In the genomic region with DNA sequence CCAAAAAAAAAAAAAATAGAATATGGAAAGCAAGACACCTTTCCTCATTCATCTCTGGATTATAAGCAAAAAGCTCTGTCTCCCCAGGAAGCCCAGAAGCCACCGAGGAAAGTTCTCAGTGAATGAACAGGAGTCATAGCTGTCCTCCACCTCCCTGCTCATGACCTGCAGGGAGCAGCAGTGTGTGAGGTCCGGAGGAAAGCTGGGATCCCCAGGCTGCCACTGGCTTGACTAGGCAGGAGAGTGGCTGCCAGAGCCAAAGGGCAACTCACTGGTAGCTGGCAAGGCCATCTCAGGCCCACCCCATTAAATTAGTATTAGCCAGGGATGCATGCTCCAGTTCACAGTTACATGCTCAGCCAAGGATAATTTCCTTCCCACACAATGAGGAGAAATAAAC, we compare ENCODE assay signal across 18 cellular contexts.
DNase-seq lines count a peak whose midpoint lies in the region; ATAC-seq and TF ChIP-seq lines count a peak whose summit lies in the region.
"Had no signal": no experiment of that assay in that cellular context is flagged by ENCODE, and none has a peak within 500 bp of the region (broad histone marks: within the 10 kb centered on the region; RNA-seq: fewer than 3 reads in every experiment).

No MANE protein-coding gene starts in this region.

- DNase-seq in Ammon's horn (ENCODE audit: low spot score) (peak; percentile 4), HT-29 (ENCODE audit: low spot score) (peak; percentile 16), cardiac fibroblast (ENCODE audit: low read depth in 2 of 2) (no peak), mucosa of descending colon (no peak), HEK293T (ENCODE audit: extremely low spot score) (no peak)
- DNase-seq: activated T-cell treated with anti-CD3 and anti-CD28 coated beads, Interleukin-2, amount 50 U/mL, for 72 hours; effector CD8-positive, alpha-beta T cell; NCI-H1436; NCI-H526 treated with DMSO at 0.1 percent for 48 hours; SJCRH30; stimulated activated CD4-positive, alpha-beta T cell treated with anti-CD3 and anti-CD28 coated beads, Interleukin-1b, Interleukin-23, amount 100 ng/mL, for 48 hours had no signal

- ATAC-seq in mucosa of descending colon (peak; percentile 36), HG02884 (IDR thresholded peaks at IDR 0.05; ENCODE audit: unreplicated experiment) (no peak), HG03045 (IDR thresholded peaks at IDR 0.05; ENCODE audit: unreplicated experiment) (no peak), HG02610 (IDR thresholded peaks at IDR 0.05; ENCODE audit: unreplicated experiment) (no peak)
- ATAC-seq: activated CD4-positive, CD25-positive, alpha-beta regulatory T cell treated with anti-CD3 and anti-CD28 coated beads, Interleukin-2, amount 50 U/mL, for 24 hours; activated T-cell treated with anti-CD3 and anti-CD28 coated beads, Interleukin-2, amount 50 U/mL, for 72 hours; stimulated activated memory B cell treated with anti-CD40 and anti-IgM and Interleukin-4, amounts not matched to agents 10 μg/mL and 1 μg/mL and 100 μg/mL, for 72 hours had no signal

- H3K36me3 ChIP-seq in mucosa of descending colon (ENCODE audit: low read depth) = no peaks in the 10 kb centered on the region
- H3K36me3 ChIP-seq: ascending aorta, ovary, SJCRH30 had no signal

- intact Hi-C loops in mucosa of descending colon (cut with DNase I, micrococcal nuclease) = no loop called here

- CTCF ChIA-PET in HEK293T (lab: Yijun Ruan, JAX) = no interaction called here

- TF ChIP-seq CTCF in cardiac fibroblast (IDR thresholded peaks at IDR 0.05; ENCODE audit: low read depth, low read length) (peak; percentile 12), mucosa of descending colon (IDR thresholded peaks at IDR 0.05) (no peak)

- POLR2A ChIA-PET in HEK293T (lab: Yijun Ruan, JAX) = no interaction called here

- no peaks in the 10 kb centered on the region for H3K9me3 ChIP-seq in mucosa of descending colon
- H3K9me3 ChIP-seq: ascending aorta, ovary, SJCRH30 had no signal

- H3K4me1 ChIP-seq in mucosa of descending colon (ENCODE audit: low read depth) = no peaks in the 10 kb centered on the region
- H3K4me1 ChIP-seq: ascending aorta, SJCRH30 had no signal

- H3K4me3 ChIP-seq in cardiac fibroblast (replicated peaks in 1 of 2; ENCODE audit: low read depth in 2 of 2, low read length in 2 of 2) = no peak overlapping the region
- no peak overlapping the region for H3K4me3 ChIP-seq in mucosa of descending colon
- H3K4me3 ChIP-seq: ascending aorta, ovary, SJCRH30 had no signal

TF ChIP-seq in HEK293T, 16 proteins besides CTCF, POLR2A, EP300 and RAD21:
- TF ChIP-seq, protein P1, sequence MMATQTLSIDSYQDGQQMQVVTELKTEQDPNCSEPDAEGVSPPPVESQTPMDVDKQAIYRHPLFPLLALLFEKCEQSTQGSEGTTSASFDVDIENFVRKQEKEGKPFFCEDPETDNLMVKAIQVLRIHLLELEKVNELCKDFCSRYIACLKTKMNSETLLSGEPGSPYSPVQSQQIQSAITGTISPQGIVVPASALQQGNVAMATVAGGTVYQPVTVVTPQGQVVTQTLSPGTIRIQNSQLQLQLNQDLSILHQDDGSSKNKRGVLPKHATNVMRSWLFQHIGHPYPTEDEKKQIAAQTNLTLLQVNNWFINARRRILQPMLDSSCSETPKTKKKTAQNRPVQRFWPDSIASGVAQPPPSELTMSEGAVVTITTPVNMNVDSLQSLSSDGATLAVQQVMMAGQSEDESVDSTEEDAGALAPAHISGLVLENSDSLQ (IDR thresholded peaks at IDR 0.05) = no peak
- TF ChIP-seq ELF4 (IDR thresholded peaks at IDR 0.05) = no peak
- no peak for TF ChIP-seq CTBP1 (IDR thresholded peaks at IDR 0.05; ENCODE audit: borderline replicate concordance)
- no peak for TF ChIP-seq LEF1 (IDR thresholded peaks at IDR 0.05; ENCODE audit: borderline replicate concordance)
- no peak for TF ChIP-seq TARDBP (IDR thresholded peaks at IDR 0.05)
- TF ChIP-seq SUZ12 (IDR thresholded peaks at IDR 0.05) = no peak
- no peak for TF ChIP-seq NFRKB (IDR thresholded peaks at IDR 0.05)
- no peak for TF ChIP-seq FOXK2 (IDR thresholded peaks at IDR 0.05)
- TF ChIP-seq SP1 (IDR thresholded peaks at IDR 0.05) = no peak
- no peak for TF ChIP-seq FOXA1 (IDR thresholded peaks at IDR 0.05)
- TF ChIP-seq HDGF (IDR thresholded peaks at IDR 0.05; ENCODE audit: borderline replicate concordance) = no peak
- no peak for TF ChIP-seq L3MBTL2 (conservative IDR thresholded peaks at IDR 0.05)
- no peak for TF ChIP-seq FOXM1 (IDR thresholded peaks at IDR 0.05; ENCODE audit: borderline replicate concordance)
- no peak for TF ChIP-seq BHLHE40 (IDR thresholded peaks at IDR 0.05; ENCODE audit: borderline replicate concordance)
- TF ChIP-seq ARNT (IDR thresholded peaks at IDR 0.05) = no peak
- no peak for TF ChIP-seq ZNF384 (IDR thresholded peaks at IDR 0.05)

Comparison
In these comparisons a context has a peak if more than half of its experiments do, and no peak if none do; other contexts are left out.
1. DNase-seq: peak in Ammon's horn (single experiment) and HT-29 (single experiment); none in cardiac fibroblast (0 of 2), mucosa of descending colon (0 of 3) and HEK293T (single experiment).